Comparison of ENCODE assay signal across 12 cellular contexts in genomic region chr19:16085115-16085514, GRCh38. TPM values are rescaled to one million over a fixed set of nuclear protein-coding genes. Genes with fewer than 3 reads are reported as not detected.
DNase-seq lines count a peak whose midpoint lies in the region; ATAC-seq, FAIRE-seq and TF ChIP-seq lines count a peak whose summit lies in the region.
"Had no signal": no experiment of that assay in that cellular context is flagged by ENCODE, and none has a peak within 500 bp of the region (broad histone marks: within the 10 kb centered on the region; RNA-seq: fewer than 3 reads in every experiment).

No MANE protein-coding gene starts in this region.

- no peak overlapping the region for H3K4me3 Mint-ChIP-seq in chondrocyte (ENCODE audit: unreplicated experiment)

- H3K27me3 Mint-ChIP-seq in chondrocyte (ENCODE audit: low read depth) = no peaks in the 10 kb centered on the region

- DNase-seq in GM23248 = peak; percentile 53
- peak; percentile 24 for DNase-seq in RCC 7860 (ENCODE audit: low spot score)
- DNase-seq in chondrocyte (ENCODE audit: low spot score) = no peak
- no peak for DNase-seq in sigmoid colon
- DNase-seq in retina = no peak
- DNase-seq in cortex of kidney (lab: John Stamatoyannopoulos, UW) = no peak
- DNase-seq: GDM1, left cardiac atrium had no signal

- no peak for TF ChIP-seq CTCF in chondrocyte (IDR thresholded peaks at IDR 0.05)
- no peak for TF ChIP-seq CTCF in sigmoid colon (IDR thresholded peaks at IDR 0.05)

- intact Hi-C loops in sigmoid colon (cut with DNase I) = no loop called here

- no peak overlapping the region for H3K4me2 ChIP-seq in GM23248 (ENCODE audit: unreplicated experiment)

- H3K27ac ChIP-seq in GM23248 = peak overlapping the region; percentile 99
- H3K27ac ChIP-seq in sigmoid colon = peak overlapping the region; percentile 97 to 100 (median 100)

- WGBS in GM23248 (ENCODE audit: low coverage in 1 of 2, low lambda C conversion rate in 2 of 2, missing lambda C conversion rate in 2 of 2), 2 experiments = 71 to 72% methylated on average over 6 of the region's 6 CpGs
- 72 to 81% methylated on average over 6 of the region's 6 CpGs for WGBS in sigmoid colon, 2 donors

- ATAC-seq in GM18520 (IDR thresholded peaks at IDR 0.05; ENCODE audit: unreplicated experiment) (no peak), HG03442 (IDR thresholded peaks at IDR 0.05; ENCODE audit: unreplicated experiment) (no peak)
- ATAC-seq: left cardiac atrium had no signal

- H3K79me2 ChIP-seq in GM23248 (ENCODE audit: insufficient read depth) = peaks cover 100% of the 10 kb centered on the region

- H2AFZ ChIP-seq in GM23248 = no peak overlapping the region

- no peak overlapping the region for H3K4me3 ChIP-seq in GM23248
- no peak overlapping the region for H3K4me3 ChIP-seq in sigmoid colon

- H3K27me3 ChIP-seq in GM23248 (replicated peaks; ENCODE audit: insufficient read depth) (no peaks in the 10 kb centered on the region), sigmoid colon (no peaks in the 10 kb centered on the region)

- no peaks in the 10 kb centered on the region for H3K9me3 ChIP-seq in GM23248 (ENCODE audit: low read depth)
- H3K9me3 ChIP-seq in sigmoid colon = no peaks in the 10 kb centered on the region

- no peak for FAIRE-seq in RCC 7860 (lab: Jason Lieb, UNC)
- FAIRE-seq: endothelial cell of umbilical vein had no signal

- peak overlapping the region; percentile 82 for H3K27ac Mint-ChIP-seq in chondrocyte (ENCODE audit: unreplicated experiment)

- H3K4me1 ChIP-seq in GM23248 (ENCODE audit: insufficient read depth) (peaks cover 17% of the 10 kb centered on the region), sigmoid colon (peaks cover 0 to 97% (median 93%) of the 10 kb centered on the region in 4 donors)

- no peaks in the 10 kb centered on the region for H3K9me2 ChIP-seq in GM23248 (ENCODE audit: insufficient read depth)

- TF ChIP-seq EP300 in sigmoid colon (IDR thresholded peaks at IDR 0.05) = no peak

- peak overlapping the region; percentile 27; the same call in 1 of the 2 replicates for H3K9ac ChIP-seq in GM23248

- peaks cover 58% of the 10 kb centered on the region for H3K36me3 Mint-ChIP-seq in chondrocyte (ENCODE audit: low read depth)

- H4K20me1 ChIP-seq in GM23248 (ENCODE audit: insufficient read depth) = peaks cover 5% of the 10 kb centered on the region; the same call in 1 of the 2 replicates

- H3K9me3 Mint-ChIP-seq in chondrocyte (ENCODE audit: low read depth) = no peaks in the 10 kb centered on the region

- TF ChIP-seq POLR2A in sigmoid colon (IDR thresholded peaks at IDR 0.05) = no peak

- peaks cover 92% of the 10 kb centered on the region for H3K36me3 ChIP-seq in GM23248 (ENCODE audit: low read depth)
- peaks cover 53 to 94% (median 81%) of the 10 kb centered on the region in 4 donors for H3K36me3 ChIP-seq in sigmoid colon

- peaks cover 60% of the 10 kb centered on the region for H3K4me1 Mint-ChIP-seq in chondrocyte (ENCODE audit: low read depth)

- peaks cover 89% of the 10 kb centered on the region for H3F3A ChIP-seq in GM23248 (ENCODE audit: insufficient read depth)

- in situ Hi-C loops in GM23248 (cut with MboI) = no loop called here

RNA-seq across cellular contexts. Expression of gene TPM4, which starts 8.8 kb away (rescaled TPM):
- 1,413 and 1,469 TPM in 2 replicates for total RNA-seq in GM23248 (2014; rRNA removed; shearing (Covaris generic))
- 1,408 and 1,423 TPM in 2 replicates for polyA plus RNA-seq in GM23248 (2016; fragmentation: Nextera tagmentation; extraction: Ambion mirVana)
- 774 to 1,188 TPM (median 1,175 TPM) in 3 replicates for total RNA-seq in chondrocyte
- 100 to 1,000 TPM; 222 to 826 (median 353) TPM for total RNA-seq in sigmoid colon
- 100 to 1,000 TPM; 313 to 464 (median 374) TPM for polyA plus RNA-seq in sigmoid colon

RNA-seq across cellular contexts. Expression of gene RAB8A, which starts 26.6 kb away (rescaled TPM):
- total RNA-seq in GM23248 (2014; rRNA removed; shearing (Covaris generic)) = 29.5 and 42.6 TPM in 2 replicates
- polyA plus RNA-seq in GM23248 (2016; fragmentation: Nextera tagmentation; extraction: Ambion mirVana) (106 and 112 TPM in 2 replicates), sigmoid colon (100 to 1,000 TPM in 1 of 3 donors, 10 to 100 TPM in 2; 64.3 to 126 (median 79.4) TPM)
- total RNA-seq in chondrocyte (65.5 to 73.7 TPM (median 69.9 TPM) in 3 replicates), sigmoid colon (10 to 100 TPM; 32.8 to 43.9 (median 34.9) TPM)

RNA-seq across cellular contexts. Expression of gene HSH2D, which starts 58.4 kb away (rescaled TPM):
- not detected in 2 replicates for total RNA-seq in GM23248 (2014; rRNA removed; shearing (Covaris generic))
- 0.13 TPM in 1 of 2 replicates, not detected in the other for polyA plus RNA-seq in GM23248 (2016; fragmentation: Nextera tagmentation; extraction: Ambion mirVana)
- not detected in 3 replicates for total RNA-seq in chondrocyte
- total RNA-seq in sigmoid colon = 1 to 10 TPM in 2 of 4 donors, not detected in 2; 2.5 to 3.3 TPM
- polyA plus RNA-seq in sigmoid colon = 10 to 100 TPM; 14.4 to 40.0 (median 22.9) TPM
- total RNA-seq: endothelial cell of umbilical vein, NCI-H460 had no signal
- polyA plus RNA-seq: endothelial cell of umbilical vein had no signal

Comparison
In these comparisons a context has a peak if more than half of its experiments do, and no peak if none do; other contexts are left out.
1. DNase-seq: peak in GM23248 (single experiment) and RCC 7860 (single experiment); none in chondrocyte (single experiment), sigmoid colon (single experiment), retina (single experiment) and cortex of kidney (single experiment).